9 cellular contexts compared by ENCODE assay signal in genomic region chr2:65420712-65421431, GRCh38. TPM values are rescaled to one million over a fixed set of nuclear protein-coding genes. Genes with fewer than 3 reads are reported as not detected.
A peak's percentile ranks its signal among the peaks of the same experiment; 100 is the strongest.
DNase-seq lines count a peak whose midpoint lies in the region; ATAC-seq, FAIRE-seq and TF ChIP-seq lines count a peak whose summit lies in the region.
"Had no signal": no experiment of that assay in that cellular context is flagged by ENCODE, and none has a peak within 500 bp of the region (broad histone marks: within the 10 kb centered on the region; RNA-seq: fewer than 3 reads in every experiment).

No MANE protein-coding gene starts in this region.

- H3K9ac ChIP-seq in astrocyte (ENCODE audit: low read length) (peak overlapping the region; percentile 2), mesendoderm (ENCODE audit: low read length) (no peak overlapping the region)

- H3K4me3 ChIP-seq in astrocyte (ENCODE audit: insufficient read depth, low read depth, low read length) (no peak overlapping the region), mesendoderm (ENCODE audit: low read length) (no peak overlapping the region)
- H3K4me3 ChIP-seq: thoracic aorta had no signal

- in situ Hi-C loops in Caki2 (cut with HindIII; ENCODE audit: low pct_unique_long_range_greater_than_20kb, low sequenced_read_pairs) = no loop called here

- no peak overlapping the region for H2BK120ac ChIP-seq in mesendoderm (ENCODE audit: low read depth, low read length)

- intact Hi-C loops in CD4-positive, alpha-beta T cell (cut with DNase I, micrococcal nuclease) = no loop called here

- H3K23ac ChIP-seq in mesendoderm (ENCODE audit: low read length) = no peak overlapping the region

- H3K79me1 ChIP-seq in mesendoderm (ENCODE audit: low read length) = peaks cover 19% of the 10 kb centered on the region

- H4K20me1 ChIP-seq in astrocyte (ENCODE audit: insufficient read depth, low read length) = peaks cover 85% of the 10 kb centered on the region

- H2BK5ac ChIP-seq in mesendoderm (ENCODE audit: low read length) = no peak overlapping the region

- H3K4me2 ChIP-seq in astrocyte (ENCODE audit: low read length) = peak overlapping the region; percentile 48
- no peak overlapping the region for H3K4me2 ChIP-seq in mesendoderm (ENCODE audit: low read length)

- peaks cover 100% of the 10 kb centered on the region for H3K79me2 ChIP-seq in astrocyte (ENCODE audit: insufficient read depth, low read length)
- H3K79me2 ChIP-seq in mesendoderm (ENCODE audit: control insufficient read depth, insufficient read depth, low read length) = peaks cover 8% of the 10 kb centered on the region

- no peaks in the 10 kb centered on the region for H3K9me3 ChIP-seq in astrocyte (ENCODE audit: insufficient read depth, low read depth, low read length)
- no peaks in the 10 kb centered on the region for H3K9me3 ChIP-seq in CD4-positive, alpha-beta T cell (ENCODE audit: control insufficient read depth, low read length)
- H3K9me3 ChIP-seq: thoracic aorta had no signal

- ATAC-seq in GM21526 (IDR thresholded peaks at IDR 0.05; ENCODE audit: low FRiP score, unreplicated experiment) = peak; percentile 78
- no peak for ATAC-seq in CD4-positive, alpha-beta T cell (ENCODE audit: poor library complexity)

- H3K27ac ChIP-seq in astrocyte (ENCODE audit: low read depth, low read length) = peak overlapping the region; percentile 27
- peak overlapping the region; percentile 28 for H3K27ac ChIP-seq in mesendoderm (ENCODE audit: low read depth, low read length)
- no peak overlapping the region for H3K27ac ChIP-seq in CD4-positive, alpha-beta T cell (ENCODE audit: low read depth, low read length)
- H3K27ac ChIP-seq: thoracic aorta had no signal

- no peak overlapping the region for H3K18ac ChIP-seq in mesendoderm (ENCODE audit: low read length)

- H3K27me3 Mint-ChIP-seq in astrocyte (ENCODE audit: low read depth, unreplicated experiment) = no peaks in the 10 kb centered on the region
- H3K27me3 Mint-ChIP-seq in CD4-positive, alpha-beta T cell = no peaks in the 10 kb centered on the region

- peaks cover 7% of the 10 kb centered on the region for H3K36me3 Mint-ChIP-seq in astrocyte (ENCODE audit: low read depth, unreplicated experiment)
- no peaks in the 10 kb centered on the region for H3K36me3 Mint-ChIP-seq in CD4-positive, alpha-beta T cell (ENCODE audit: low read depth)

- H3K4me1 ChIP-seq in astrocyte (ENCODE audit: insufficient read depth, low read length) (peaks cover 9% of the 10 kb centered on the region), mesendoderm (ENCODE audit: control insufficient read depth, low read depth, low read length) (peaks cover 24% of the 10 kb centered on the region)

- H3K4me3 Mint-ChIP-seq in astrocyte (ENCODE audit: unreplicated experiment) = no peak overlapping the region
- no peak overlapping the region for H3K4me3 Mint-ChIP-seq in CD4-positive, alpha-beta T cell

- no peak overlapping the region for H2AK5ac ChIP-seq in mesendoderm (ENCODE audit: low read length)

- H4K8ac ChIP-seq in mesendoderm (ENCODE audit: low read depth, low read length) = no peak overlapping the region

- H3K4me1 Mint-ChIP-seq in astrocyte (ENCODE audit: low read depth, unreplicated experiment) = peaks cover 39% of the 10 kb centered on the region
- H3K4me1 Mint-ChIP-seq in CD4-positive, alpha-beta T cell (ENCODE audit: low read depth) = peaks cover 25% of the 10 kb centered on the region

- TF ChIP-seq CTCF in astrocyte (IDR thresholded peaks at IDR 0.05; ENCODE audit: insufficient read depth, low read depth, low read length) = no peak
- no peak for TF ChIP-seq CTCF in CD4-positive, alpha-beta T cell (IDR thresholded peaks at IDR 0.05)

- H3K9me3 Mint-ChIP-seq in astrocyte (ENCODE audit: unreplicated experiment) = no peaks in the 10 kb centered on the region
- H3K9me3 Mint-ChIP-seq in CD4-positive, alpha-beta T cell = no peaks in the 10 kb centered on the region

- no peak overlapping the region for H2AFZ ChIP-seq in astrocyte (ENCODE audit: low read depth, low read length)

- no CpG with 5 or more reads among the region's 6 CpGs for WGBS in mesendoderm (ENCODE audit: extremely low coverage, insufficient coverage, low lambda C conversion rate)

- no peaks in the 10 kb centered on the region for H3K27me3 ChIP-seq in astrocyte (ENCODE audit: insufficient read depth, low read length)
- no peaks in the 10 kb centered on the region for H3K27me3 ChIP-seq in mesendoderm (ENCODE audit: insufficient read depth, low read length, poor library complexity)
- no peaks in the 10 kb centered on the region for H3K27me3 ChIP-seq in CD4-positive, alpha-beta T cell (ENCODE audit: control insufficient read depth, insufficient read depth, low read length)

- CTCF ChIA-PET in CD4-positive, alpha-beta T cell (lab: Charles Lee) = interaction anchor here (1.1 kb wide), 1 partner anchor 29 kb away, joined by 3 read pairs; no protein-coding TSS in a partner anchor

- H3K36me3 ChIP-seq in astrocyte (ENCODE audit: insufficient read depth, low read length) (no peaks in the 10 kb centered on the region), mesendoderm (ENCODE audit: control insufficient read depth, insufficient read depth, low read length) (no peaks in the 10 kb centered on the region)
- H3K36me3 ChIP-seq: thoracic aorta had no signal

- POLR2A ChIA-PET in CD4-positive, alpha-beta T cell (lab: Charles Lee) = interaction anchor here (1.8 kb wide), 1 partner anchor 193 kb away, joined by 6 read pairs; the partner anchor contains the start of gene ACTR2

- no peak overlapping the region for H3K56ac ChIP-seq in mesendoderm (ENCODE audit: low read length)

- FAIRE-seq in astrocyte (lab: Jason Lieb, UNC) = no peak

- H2BK15ac ChIP-seq in mesendoderm (replicated peaks; ENCODE audit: low read depth) = no peak overlapping the region

- peak overlapping the region; percentile 58 for H3K27ac Mint-ChIP-seq in astrocyte (ENCODE audit: unreplicated experiment)
- no peak overlapping the region for H3K27ac Mint-ChIP-seq in CD4-positive, alpha-beta T cell

- peak; percentile 64 for DNase-seq in Caki2 (ENCODE audit: low read depth)
- DNase-seq in Kasumi-1 (lab: John Stamatoyannopoulos, UW) = peak; percentile 86 to 93
- DNase-seq in astrocyte (ENCODE audit: low read depth) = peak; percentile 58
- peak; percentile 81 for DNase-seq in mesendoderm
- no peak for DNase-seq in cerebellar nuclear complex (lab: John Stamatoyannopoulos, UW)
- DNase-seq in DMS79 (lab: John Stamatoyannopoulos, UW) = no peak
- no peak for DNase-seq in CD4-positive, alpha-beta T cell

- no peak overlapping the region for H3K4ac ChIP-seq in mesendoderm (ENCODE audit: low read depth, low read length)

- H4K5ac ChIP-seq in mesendoderm (ENCODE audit: low read length) = no peak overlapping the region

RNA-seq across cellular contexts. Expression of gene SPRED2, which starts 11.5 kb away (rescaled TPM):
- 8.7 and 29.3 TPM in 2 replicates for total RNA-seq in Caki2 (2014; rRNA removed; shearing (Covaris generic); ENCODE audit: low replicate concordance)
- 47.3 and 55.2 TPM in 2 replicates for total RNA-seq in astrocyte
- 14.8 TPM for polyA plus RNA-seq in mesendoderm (2013, experiment 1 of 2)
- polyA plus RNA-seq in mesendoderm (2013, experiment 2 of 2) = 14.5 TPM
- 1 to 10 TPM; 2.5 to 2.8 TPM for total RNA-seq in CD4-positive, alpha-beta T cell

Comparison
In these comparisons a context has a peak if more than half of its experiments do, and no peak if none do; other contexts are left out.
1. DNase-seq: peak in Caki2 (single experiment), Kasumi-1 (2 of 2), astrocyte (single experiment) and mesendoderm (single experiment); none in cerebellar nuclear complex (0 of 2), DMS79 (single experiment) and CD4-positive, alpha-beta T cell (0 of 10).